Comparison of ENCODE assay signal across 27 cellular contexts in genomic region chr3:177066068-177066467, GRCh38.
A peak's percentile ranks its signal among the peaks of the same experiment; 100 is the strongest.
DNase-seq lines count a peak whose midpoint lies in the region; ATAC-seq and TF ChIP-seq lines count a peak whose summit lies in the region.
"Had no signal": no experiment of that assay in that cellular context is flagged by ENCODE, and none has a peak within 500 bp of the region (broad histone marks: within the 10 kb centered on the region; RNA-seq: fewer than 3 reads in every experiment).

No MANE protein-coding gene starts in this region.

- no peaks in the 10 kb centered on the region for H3K27me3 Mint-ChIP-seq in CD8-positive, alpha-beta memory T cell
- H3K27me3 Mint-ChIP-seq in effector memory CD8-positive, alpha-beta T cell, result no peaks in the 10 kb centered on the region
- peaks cover 2% of the 10 kb centered on the region for H3K27me3 Mint-ChIP-seq in nephron progenitor cell (ENCODE audit: low read depth, poor library complexity)
- no peaks in the 10 kb centered on the region for H3K27me3 Mint-ChIP-seq in osteocyte (ENCODE audit: unreplicated experiment)
- H3K27me3 Mint-ChIP-seq: CD4-positive, alpha-beta memory T cell; progenitor cell of endocrine pancreas; stimulated activated naive B cell treated with anti-CD40 and anti-IgM and Interleukin-4, amounts not matched to agents 10 μg/mL and 1 μg/mL and 100 μg/mL, for 72 hours had no signal

- peaks cover 4 to 19% (median 5%) of the 10 kb centered on the region in 3 donors for H3K36me3 Mint-ChIP-seq in CD8-positive, alpha-beta memory T cell
- H3K36me3 Mint-ChIP-seq in effector memory CD8-positive, alpha-beta T cell (ENCODE audit: insufficient read depth), result peaks cover 3% of the 10 kb centered on the region
- H3K36me3 Mint-ChIP-seq in nephron progenitor cell (ENCODE audit: low read depth) (peaks cover 53% of the 10 kb centered on the region), osteocyte (ENCODE audit: unreplicated experiment) (peaks cover 26% of the 10 kb centered on the region)

- ATAC-seq in effector memory CD8-positive, alpha-beta T cell (replicated peaks), result no peak
- ATAC-seq: GM12878; PC-3; stimulated activated naive B cell treated with anti-CD40 and anti-IgM and Interleukin-4, amounts not matched to agents 10 μg/mL and 1 μg/mL and 100 μg/mL, for 72 hours had no signal

- POLR2A ChIA-PET in CD8-positive, alpha-beta memory T cell (lab: Charles Lee), result no interaction called here

- no peaks in the 10 kb centered on the region for H3K36me3 ChIP-seq in CD8-positive, alpha-beta memory T cell (ENCODE audit: insufficient read depth, low read length)
- H3K36me3 ChIP-seq in SK-N-MC (ENCODE audit: insufficient read depth, low read length) (peaks cover 81% of the 10 kb centered on the region), colonic mucosa (no peaks in the 10 kb centered on the region)
- H3K36me3 ChIP-seq: brain microvascular endothelial cell, neutrophil, right lobe of liver had no signal

- intact Hi-C loops in colonic mucosa (cut with DNase I), result no loop called here

- H3K27ac Mint-ChIP-seq in CD8-positive, alpha-beta memory T cell, result peak overlapping the region in 5 of 8 donors; percentile 2 to 64 (median 42)
- peak overlapping the region; percentile 1 to 70 for H3K27ac Mint-ChIP-seq in effector memory CD8-positive, alpha-beta T cell
- H3K27ac Mint-ChIP-seq in nephron progenitor cell (peak overlapping the region; percentile 52), osteocyte (ENCODE audit: unreplicated experiment) (no peak overlapping the region)
- H3K27ac Mint-ChIP-seq: progenitor cell of endocrine pancreas; stimulated activated naive B cell treated with anti-CD40 and anti-IgM and Interleukin-4, amounts not matched to agents 10 μg/mL and 1 μg/mL and 100 μg/mL, for 72 hours had no signal

- DNase-seq in CD8-positive, alpha-beta memory T cell, result no peak
- DNase-seq in SK-N-MC (ENCODE audit: low read depth, low spot score), result no peak
- DNase-seq in effector memory CD8-positive, alpha-beta T cell, result no peak
- no peak for DNase-seq in nephron progenitor cell
- no peak for DNase-seq in osteocyte (ENCODE audit: extremely low spot score, unreplicated experiment)
- no peak for DNase-seq in stimulated activated CD4-positive, alpha-beta T cell treated with anti-CD3 and anti-CD28 coated beads, Interleukin-2, amount 100 ng/mL, for 48 hours
- DNase-seq in colonic mucosa, result no peak
- DNase-seq: activated CD4-positive, CD25-positive, alpha-beta regulatory T cell treated with anti-CD3 and anti-CD28 coated beads, Interleukin-2, amount 50 U/mL, for 72 hours; activated effector memory CD4-positive, alpha-beta T cell treated with anti-CD3 and anti-CD28 coated beads, Interleukin-2, amount 50 U/mL, for 16 hours; activated T-cell treated with anti-CD3 and anti-CD28 coated beads for 4 hours; brain microvascular endothelial cell; CD4-positive, alpha-beta memory T cell; DMS 273 treated with DMSO at 0.1 percent for 48 hours; EL; glutamatergic neuron; GM23248; NCI-H1417 treated with DMSO at 0.1 percent for 48 hours; NCI-H446 treated with DMSO at 0.1 percent for 48 hours; PC-3; right lobe of liver; SHP77; stimulated activated CD4-positive, alpha-beta T cell treated with anti-CD3 and anti-CD28 coated beads, Interleukin-12 subunit alpha, Interleukin-12 subunit beta, amount 100 ng/mL, for 4 hours; stimulated activated CD4-positive, alpha-beta T cell treated with anti-CD3 and anti-CD28 coated beads, Interleukin-4, amount 100 ng/mL, for 24 hours; stimulated activated naive B cell treated with anti-CD40 and anti-IgM and Interleukin-4, amounts not matched to agents 10 μg/mL and 1 μg/mL and 100 μg/mL, for 72 hours had no signal

- no peak overlapping the region for H3K4me3 Mint-ChIP-seq in CD8-positive, alpha-beta memory T cell
- H3K4me3 Mint-ChIP-seq in effector memory CD8-positive, alpha-beta T cell, result peak overlapping the region in 1 of 2 donors; percentile 32
- H3K4me3 Mint-ChIP-seq in nephron progenitor cell (no peak overlapping the region), osteocyte (ENCODE audit: unreplicated experiment) (no peak overlapping the region)
- H3K4me3 Mint-ChIP-seq: stimulated activated naive B cell treated with anti-CD40 and anti-IgM and Interleukin-4, amounts not matched to agents 10 μg/mL and 1 μg/mL and 100 μg/mL, for 72 hours had no signal

- H3K4me3 ChIP-seq in CD8-positive, alpha-beta memory T cell (ENCODE audit: low read length), result no peak overlapping the region
- no peak overlapping the region for H3K4me3 ChIP-seq in SK-N-MC
- no peak overlapping the region for H3K4me3 ChIP-seq in colonic mucosa
- H3K4me3 ChIP-seq: GM12878, GM23248, right lobe of liver had no signal

- TF ChIP-seq CTCF in nephron progenitor cell (IDR thresholded peaks at IDR 0.05) (no peak), osteocyte (IDR thresholded peaks at IDR 0.05) (no peak), colonic mucosa (IDR thresholded peaks at IDR 0.05) (no peak)

- H3K27me3 ChIP-seq in CD8-positive, alpha-beta memory T cell (ENCODE audit: insufficient read depth, low read length, poor library complexity, severe bottlenecking), result no peaks in the 10 kb centered on the region
- no peaks in the 10 kb centered on the region for H3K27me3 ChIP-seq in colonic mucosa
- H3K27me3 ChIP-seq: brain microvascular endothelial cell, neutrophil, right lobe of liver had no signal

- H3K4me1 ChIP-seq in CD8-positive, alpha-beta memory T cell (ENCODE audit: insufficient read depth, low read length), result peaks cover 20% of the 10 kb centered on the region
- H3K4me1 ChIP-seq in colonic mucosa, result no peaks in the 10 kb centered on the region

- H3K9ac ChIP-seq in SK-N-MC (ENCODE audit: insufficient read length) (peak overlapping the region; percentile 1), colonic mucosa (ENCODE audit: low read depth in 2 of 2, low read length in 2 of 2) (no peak overlapping the region)
- H3K9ac ChIP-seq: GM23248 had no signal

- no peak overlapping the region for H3K27ac ChIP-seq in CD8-positive, alpha-beta memory T cell (ENCODE audit: low read depth, low read length)
- peak overlapping the region; percentile 29 for H3K27ac ChIP-seq in SK-N-MC
- no peak overlapping the region for H3K27ac ChIP-seq in colonic mucosa
- H3K27ac ChIP-seq: brain microvascular endothelial cell, GM23248, neutrophil, right lobe of liver had no signal

- no peaks in the 10 kb centered on the region for H3K9me3 ChIP-seq in CD8-positive, alpha-beta memory T cell (ENCODE audit: low read length)
- H3K9me3 ChIP-seq in SK-N-MC (ENCODE audit: low read depth, low read length), result peaks cover 10% of the 10 kb centered on the region
- no peaks in the 10 kb centered on the region for H3K9me3 ChIP-seq in colonic mucosa
- H3K9me3 ChIP-seq: neutrophil, right lobe of liver had no signal

- CTCF ChIA-PET in CD8-positive, alpha-beta memory T cell (lab: Charles Lee), result no interaction called here

- no peaks in the 10 kb centered on the region for H3K9me3 Mint-ChIP-seq in CD8-positive, alpha-beta memory T cell
- H3K9me3 Mint-ChIP-seq in effector memory CD8-positive, alpha-beta T cell, result no peaks in the 10 kb centered on the region
- no peaks in the 10 kb centered on the region for H3K9me3 Mint-ChIP-seq in nephron progenitor cell
- no peaks in the 10 kb centered on the region for H3K9me3 Mint-ChIP-seq in osteocyte (ENCODE audit: unreplicated experiment)
- H3K9me3 Mint-ChIP-seq: CD4-positive, alpha-beta memory T cell; stimulated activated naive B cell treated with anti-CD40 and anti-IgM and Interleukin-4, amounts not matched to agents 10 μg/mL and 1 μg/mL and 100 μg/mL, for 72 hours had no signal

- H3K4me1 Mint-ChIP-seq in CD8-positive, alpha-beta memory T cell, result peaks cover 72 to 93% (median 90%) of the 10 kb centered on the region in 3 donors
- peaks cover 29 to 53% of the 10 kb centered on the region in 2 donors for H3K4me1 Mint-ChIP-seq in effector memory CD8-positive, alpha-beta T cell (ENCODE audit: low read depth in 2 of 2)
- peaks cover 34% of the 10 kb centered on the region for H3K4me1 Mint-ChIP-seq in nephron progenitor cell
- H3K4me1 Mint-ChIP-seq in osteocyte (ENCODE audit: unreplicated experiment), result peaks cover 41% of the 10 kb centered on the region
